ENCODE assay signal across 17 cellular contexts in the genomic region with DNA sequence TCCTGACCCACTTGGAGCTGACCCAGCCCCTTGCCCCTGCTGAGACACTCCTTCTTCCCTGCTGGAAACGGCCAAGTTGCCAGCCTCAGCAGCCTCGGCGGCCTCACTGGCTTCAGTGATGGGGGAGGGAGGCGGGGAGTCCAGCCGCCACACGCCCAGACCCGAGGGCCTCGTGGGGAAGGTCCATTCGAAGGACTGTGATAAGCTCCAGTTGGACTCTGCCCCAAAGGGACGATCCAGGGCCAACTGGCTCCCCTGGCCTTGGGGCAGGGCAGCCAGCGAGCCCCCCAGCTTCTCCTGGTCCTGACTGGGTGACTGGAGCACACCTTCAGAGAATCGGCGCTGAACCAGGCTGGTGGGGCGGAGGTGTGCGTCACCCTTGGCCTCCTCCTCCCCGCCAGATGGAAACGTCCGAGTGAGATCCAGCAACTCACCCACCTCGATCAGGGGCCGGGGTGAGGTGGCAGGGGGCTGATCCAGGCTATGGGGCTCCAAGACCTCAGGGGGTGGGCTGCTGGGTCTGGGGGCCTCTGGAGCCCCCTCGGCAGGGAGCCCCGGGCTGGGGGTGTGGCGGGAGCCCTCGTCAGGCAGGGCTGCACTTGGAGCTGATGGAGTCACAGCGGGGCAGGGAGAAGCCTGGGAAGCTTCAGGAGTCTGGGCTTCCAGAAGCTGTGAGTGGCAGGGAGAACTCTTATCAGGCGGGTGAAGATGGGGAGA. TPM values are rescaled to one million over a fixed set of nuclear protein-coding genes. Genes with fewer than 3 reads are reported as not detected.
DNase-seq lines count a peak whose midpoint lies in the region; ATAC-seq and TF ChIP-seq lines count a peak whose summit lies in the region.
"Had no signal": no experiment of that assay in that cellular context is flagged by ENCODE, and none has a peak within 500 bp of the region (broad histone marks: within the 10 kb centered on the region; RNA-seq: fewer than 3 reads in every experiment).

No MANE protein-coding gene starts in this region.

- no peak for TF ChIP-seq POLR2A in esophagus squamous epithelium (IDR thresholded peaks at IDR 0.05)

- no peaks in the 10 kb centered on the region for H3K9me3 ChIP-seq in cardiac muscle cell (ENCODE audit: low read depth)
- H3K9me3 ChIP-seq in esophagus squamous epithelium = no peaks in the 10 kb centered on the region

- H3K27ac ChIP-seq in cardiac muscle cell (peak overlapping the region; percentile 76), esophagus squamous epithelium (peak overlapping the region; percentile 85 to 100 (median 92)), urinary bladder (ENCODE audit: low read depth) (peak overlapping the region; percentile 46), brain microvascular endothelial cell (no peak overlapping the region), caudate nucleus (ENCODE audit: low read depth, low read length) (no peak overlapping the region)

- H3K27me3 ChIP-seq in cardiac muscle cell (no peaks in the 10 kb centered on the region), esophagus squamous epithelium (no peaks in the 10 kb centered on the region), brain microvascular endothelial cell (replicated peaks) (no peaks in the 10 kb centered on the region)

- no peak for DNase-seq in cardiac muscle cell (ENCODE audit: low read depth in 1 of 2, low spot score in 1 of 2)
- DNase-seq in left ventricle myocardium superior = no peak
- DNase-seq in esophagus squamous epithelium (lab: John Stamatoyannopoulos, UW) = no peak
- DNase-seq in posterior vena cava (ENCODE audit: low spot score) = peak; percentile 79
- no peak for DNase-seq in NCI-H1092 treated with DMSO at 0.1 percent for 48 hours (lab: John Stamatoyannopoulos, UW)
- no peak for DNase-seq in brain microvascular endothelial cell
- DNase-seq in caudate nucleus (lab: John Stamatoyannopoulos, UW) = no peak
- DNase-seq: cerebellar nuclear complex; effector memory CD8-positive, alpha-beta T cell; GDM1; NCI-H1694; NCI-H2227 treated with DMSO at 0.1 percent for 48 hours had no signal

- no peak for ATAC-seq in left ventricle myocardium superior
- ATAC-seq: effector memory CD8-positive, alpha-beta T cell; sciatic nerve; SK-N-SH treated with all-trans-retinoic acid at 6 μM for 48 hours had no signal

- in situ Hi-C loops in brain microvascular endothelial cell (cut with HindIII; ENCODE audit: low pct_ligation_motif_present, low sequenced_read_pairs) = no loop called here

- TF ChIP-seq CTCF in cardiac muscle cell (IDR thresholded peaks at IDR 0.05; ENCODE audit: low read depth, low read length) (no peak), esophagus squamous epithelium (IDR thresholded peaks at IDR 0.05) (no peak), brain microvascular endothelial cell (IDR thresholded peaks at IDR 0.05; ENCODE audit: low read depth, low read length, missing control alignments) (no peak)

- H3K4me3 ChIP-seq in cardiac muscle cell (no peak overlapping the region), esophagus squamous epithelium (no peak overlapping the region), urinary bladder (ENCODE audit: low read depth, low read length) (no peak overlapping the region), brain microvascular endothelial cell (ENCODE audit: low read depth, low read length) (no peak overlapping the region)

- H3K4me1 ChIP-seq in cardiac muscle cell (ENCODE audit: low read depth) = peaks cover 26% of the 10 kb centered on the region
- H3K4me1 ChIP-seq in esophagus squamous epithelium = peaks cover 39 to 100% (median 74%) of the 10 kb centered on the region in 3 donors
- H3K4me1 ChIP-seq in urinary bladder (ENCODE audit: insufficient read depth) = peaks cover 3% of the 10 kb centered on the region

- intact Hi-C loops in left ventricle myocardium superior (cut with micrococcal nuclease) = no loop called here
- intact Hi-C loops in esophagus squamous epithelium (cut with DNase I) = no loop called here
- intact Hi-C loops in posterior vena cava (cut with DNase I) = no loop called here

- H3K36me3 ChIP-seq in cardiac muscle cell (peaks cover 30% of the 10 kb centered on the region), esophagus squamous epithelium (peaks cover 36 to 85% (median 52%) of the 10 kb centered on the region in 3 donors), urinary bladder (ENCODE audit: insufficient read depth) (peaks cover 2% of the 10 kb centered on the region), brain microvascular endothelial cell (replicated peaks) (peaks cover 84% of the 10 kb centered on the region)

- 33% methylated on average over 1 of the region's 26 CpGs; no CpG with 5 or more reads in 1 of the 2 donors for WGBS in esophagus squamous epithelium, 2 donors
- 69% methylated on average over 26 of the region's 26 CpGs for WGBS in urinary bladder

RNA-seq across cellular contexts. Expression of a gene that starts 11.5 kb away (rescaled TPM):
- total RNA-seq in cardiac muscle cell (58.9 and 69.1 TPM in 2 replicates), left ventricle myocardium superior (44.4 TPM), esophagus squamous epithelium (100 to 1,000 TPM in 3 of 4 donors, 10 to 100 TPM in 1; 94.6 to 212 (median 124) TPM), posterior vena cava (100 to 1,000 TPM; 175 to 185 TPM), urinary bladder (33.6 TPM)
- polyA plus RNA-seq in cardiac muscle cell (62.1 and 67.1 TPM in 2 replicates), urinary bladder (146 TPM)

RNA-seq across cellular contexts. Expression of a gene that starts 22.5 kb away (rescaled TPM):
- total RNA-seq in cardiac muscle cell (112 and 180 TPM in 2 replicates), left ventricle myocardium superior (38.4 TPM), esophagus squamous epithelium (10 to 100 TPM; 49.0 to 98.8 (median 81.3) TPM), posterior vena cava (10 to 100 TPM; 41.6 to 54.4 TPM), urinary bladder (32.3 TPM)
- polyA plus RNA-seq in cardiac muscle cell (87.0 and 112 TPM in 2 replicates), urinary bladder (79.4 TPM)

RNA-seq across cellular contexts. Expression of a gene that starts 24.9 kb away (rescaled TPM):
- total RNA-seq in cardiac muscle cell (0.09 and 0.18 TPM in 2 replicates), left ventricle myocardium superior (4.5 TPM), esophagus squamous epithelium (not detected), posterior vena cava (not detected), urinary bladder (1.5 TPM)
- polyA plus RNA-seq in cardiac muscle cell (0.39 and 0.62 TPM in 2 replicates), urinary bladder (0.34 TPM)
- total RNA-seq: A172, sciatic nerve had no signal
- polyA plus RNA-seq: BJ had no signal

Comparison
In these comparisons a context has a peak if more than half of its experiments do, and no peak if none do; other contexts are left out.
1. H3K27ac ChIP-seq: peak in cardiac muscle cell (single experiment), esophagus squamous epithelium (4 of 4) and urinary bladder (single experiment); none in brain microvascular endothelial cell (single experiment) and caudate nucleus (single experiment).